19 cellular contexts compared by ENCODE assay signal in the genomic region with DNA sequence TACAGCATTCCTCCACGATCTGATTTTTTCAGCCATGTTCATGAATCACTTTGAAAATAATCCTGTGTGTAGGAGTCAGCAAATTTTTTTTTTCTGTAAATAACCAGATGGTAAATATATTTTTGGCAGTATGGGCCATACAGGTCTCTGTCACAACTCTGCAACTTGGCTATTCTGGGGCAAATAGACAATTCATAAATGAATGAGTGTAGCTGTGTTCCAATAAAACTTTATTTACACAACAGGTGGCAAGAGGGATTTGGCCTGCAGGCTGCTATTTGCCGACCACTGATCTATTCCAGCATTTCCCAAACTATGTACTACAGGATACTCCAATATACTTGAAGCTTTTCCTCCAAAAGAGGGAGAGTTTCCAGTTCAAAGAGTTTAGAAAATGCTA.
DNase-seq lines count a peak whose midpoint lies in the region; ATAC-seq and TF ChIP-seq lines count a peak whose summit lies in the region.
"Had no signal": no experiment of that assay in that cellular context is flagged by ENCODE, and none has a peak within 500 bp of the region (broad histone marks: within the 10 kb centered on the region; RNA-seq: fewer than 3 reads in every experiment).

No MANE protein-coding gene starts in this region.

- H3K9me3 ChIP-seq in mammary epithelial cell (replicated peaks; ENCODE audit: insufficient read depth, low read length) (no peaks in the 10 kb centered on the region), SJSA1 (replicated peaks) (no peaks in the 10 kb centered on the region), esophagus squamous epithelium (no peaks in the 10 kb centered on the region), thoracic aorta (no peaks in the 10 kb centered on the region)

- POLR2A ChIA-PET in MCF 10A (lab: Yijun Ruan, JAX): interaction anchor here (0.6 to 2.5 kb wide), 9 partner anchors 11 to 233 kb away, joined by 3 to 13 read pairs (median 4); a partner anchor contains a TSS

- H3K4me3 ChIP-seq in mammary epithelial cell (replicated peaks in 1 of 3; ENCODE audit: insufficient read depth in 1 of 3, low read depth in 2 of 3, low read length in 3 of 3) (no peak overlapping the region), SJSA1 (no peak overlapping the region), esophagus squamous epithelium (no peak overlapping the region), thoracic aorta (no peak overlapping the region)
- H3K4me3 ChIP-seq: BLaER1 treated with 17β-estradiol and CSF1 and Interleukin-3, amounts not matched to agents 10 nM and 100 nM had no signal

- H3K4me2 ChIP-seq in mammary epithelial cell (ENCODE audit: insufficient read depth, low read depth, low read length): no peak overlapping the region
- H3K4me2 ChIP-seq: KMS-11 had no signal

- H3K27ac ChIP-seq in mammary epithelial cell (ENCODE audit: insufficient read depth, low read depth, low read length): peak overlapping the region; percentile 43
- H3K27ac ChIP-seq in SJSA1: peak overlapping the region; percentile 27; the same call in 1 of the 2 replicates
- H3K27ac ChIP-seq in esophagus squamous epithelium: peak overlapping the region; percentile 64 to 75 (median 71)
- peak overlapping the region; percentile 9 to 10 for H3K27ac ChIP-seq in thoracic aorta
- H3K27ac ChIP-seq: BLaER1 treated with 17β-estradiol and CSF1 and Interleukin-3, amounts not matched to agents 10 nM and 100 nM; KMS-11 had no signal

- intact Hi-C loops in mammary epithelial cell (cut with micrococcal nuclease): no loop called here
- intact Hi-C loops in MCF 10A (cut with micrococcal nuclease): no loop called here
- intact Hi-C loops in esophagus squamous epithelium (cut with DNase I): no loop called here

- H4K20me1 ChIP-seq in mammary epithelial cell (ENCODE audit: insufficient read depth, low read length): no peaks in the 10 kb centered on the region

- in situ Hi-C loops in mammary epithelial cell (cut with MboI; ENCODE audit: low sequenced_read_pairs in 2 of 2): no loop called here

- no peaks in the 10 kb centered on the region for H3K27me3 Mint-ChIP-seq in MCF 10A (ENCODE audit: insufficient read depth, unreplicated experiment)

- H3K4me3 Mint-ChIP-seq in MCF 10A (ENCODE audit: unreplicated experiment): no peak overlapping the region
- H3K4me3 Mint-ChIP-seq: CD8-positive, alpha-beta memory T cell had no signal

- H3K27ac Mint-ChIP-seq in MCF 10A (ENCODE audit: low read depth, unreplicated experiment): no peak overlapping the region
- H3K27ac Mint-ChIP-seq: CD8-positive, alpha-beta memory T cell had no signal

- H3K36me3 ChIP-seq in mammary epithelial cell (ENCODE audit: insufficient read depth, low read length) (no peaks in the 10 kb centered on the region), SJSA1 (no peaks in the 10 kb centered on the region), esophagus squamous epithelium (peaks cover 0 to 5% (median 0%) of the 10 kb centered on the region in 3 donors), thoracic aorta (peaks cover 6% of the 10 kb centered on the region)

- TF ChIP-seq POLR2A in esophagus squamous epithelium (IDR thresholded peaks at IDR 0.05): no peak

- no peaks in the 10 kb centered on the region for H3K9me3 Mint-ChIP-seq in MCF 10A (ENCODE audit: unreplicated experiment)

- dilution Hi-C loops in mammary epithelial cell (cut with HindIII; ENCODE audit: low sequenced_read_pairs): no loop called here

- DNase-seq in mammary epithelial cell (no peak), MCF 10A (ENCODE audit: unreplicated experiment) (no peak), SJSA1 (ENCODE audit: low read depth in 1 of 2, low spot score in 2 of 2) (no peak), esophagus squamous epithelium (lab: John Stamatoyannopoulos, UW) (no peak), thoracic aorta (ENCODE audit: low spot score) (no peak), NCI-H2196 treated with DMSO at 0.1 percent for 48 hours (lab: John Stamatoyannopoulos, UW; ENCODE audit: unreplicated experiment) (no peak)
- DNase-seq in effector CD8-positive, alpha-beta T cell (lab: John Stamatoyannopoulos, UW): no peak
- DNase-seq: 8988T; CD8-positive, alpha-beta memory T cell; DMS79; GOT3; MM.1S; NCI-H1092 treated with DMSO at 0.1 percent for 48 hours; NCI-H446 treated with DMSO at 0.1 percent for 48 hours; NK-92 treated with Interleukin-12 subunit alpha and Interleukin-12 subunit beta, amount 100 ng/mL, for 24 hours; OCI-M1 had no signal

- H3K27me3 ChIP-seq in mammary epithelial cell (ENCODE audit: insufficient read depth, low read length) (no peaks in the 10 kb centered on the region), SJSA1 (replicated peaks) (no peaks in the 10 kb centered on the region), esophagus squamous epithelium (no peaks in the 10 kb centered on the region), thoracic aorta (replicated peaks; ENCODE audit: insufficient read depth) (no peaks in the 10 kb centered on the region)
- H3K27me3 ChIP-seq: BLaER1 treated with 17β-estradiol and CSF1 and Interleukin-3, amounts not matched to agents 10 nM and 100 nM had no signal

- H2AFZ ChIP-seq in mammary epithelial cell (ENCODE audit: low read depth, low read length): no peak overlapping the region

- H3K79me2 ChIP-seq in mammary epithelial cell (ENCODE audit: insufficient read depth, low read length): peaks cover 83% of the 10 kb centered on the region

- TF ChIP-seq CTCF in mammary epithelial cell (conservative IDR thresholded peaks at IDR 0.05 in 1 of 2, IDR thresholded peaks at IDR 0.05 in 1 of 2; ENCODE audit: extremely low read depth in 1 of 2, insufficient read depth in 1 of 2, low read depth in 1 of 2, low read length in 2 of 2) (no peak), MCF 10A (IDR thresholded peaks at IDR 0.05; ENCODE audit: unreplicated experiment) (no peak), esophagus squamous epithelium (IDR thresholded peaks at IDR 0.05) (no peak), thoracic aorta (IDR thresholded peaks at IDR 0.05) (no peak)

- H3K36me3 Mint-ChIP-seq in MCF 10A (ENCODE audit: insufficient read depth, unreplicated experiment): peaks cover 22% of the 10 kb centered on the region

- H3K4me1 Mint-ChIP-seq in MCF 10A (ENCODE audit: insufficient read depth, unreplicated experiment): peaks cover 20% of the 10 kb centered on the region

- ATAC-seq in thoracic aorta (ENCODE audit: insufficient number of reproducible peaks, low FRiP score, low read depth): no peak
- ATAC-seq in HG02973 (IDR thresholded peaks at IDR 0.05; ENCODE audit: unreplicated experiment): no peak

- peaks cover 15% of the 10 kb centered on the region for H3K4me1 ChIP-seq in mammary epithelial cell (ENCODE audit: insufficient read depth, low read length)
- peaks cover 20% of the 10 kb centered on the region for H3K4me1 ChIP-seq in SJSA1 (replicated peaks)
- peaks cover 12 to 88% (median 31%) of the 10 kb centered on the region in 3 donors for H3K4me1 ChIP-seq in esophagus squamous epithelium
- peaks cover 17 to 93% of the 10 kb centered on the region in 2 donors for H3K4me1 ChIP-seq in thoracic aorta (ENCODE audit: control insufficient read depth in 1 of 2, low read depth in 2 of 2)

- no TSS peak for BruUV-seq in mammary epithelial cell (replicated peaks; lab: Mats Ljungman, UMichigan)
- no TSS peak for BruUV-seq in MCF 10A (replicated peaks; lab: Mats Ljungman, UMichigan)

- H3K9ac ChIP-seq in mammary epithelial cell (ENCODE audit: insufficient read depth, low read length): no peak overlapping the region
- H3K9ac ChIP-seq: BLaER1 treated with 17β-estradiol and CSF1 and Interleukin-3, amounts not matched to agents 10 nM and 100 nM; KMS-11 had no signal

- WGBS in mammary epithelial cell (ENCODE audit: low coverage, missing lambda C conversion rate): 96% methylated on average over 2 of the region's 2 CpGs
- 31 to 43% methylated on average over 2 of the region's 2 CpGs for WGBS in esophagus squamous epithelium, 2 donors

- CTCF ChIA-PET in mammary epithelial cell (lab: Charles Lee; ENCODE audit: low non-redundant PET) (no interaction called here), MCF 10A (lab: Yijun Ruan, JAX) (interaction anchor here (0.7 kb wide), 1 partner anchor 724 kb away, joined by 3 read pairs; no protein-coding TSS in a partner anchor)

Comparison
In these comparisons a context has a peak if more than half of its experiments do, and no peak if none do; other contexts are left out.
1. H3K27ac ChIP-seq: peak in every context shown above with its lines; median percentile 71 in esophagus squamous epithelium; 43 in mammary epithelial cell; 27 in SJSA1; 10 in thoracic aorta.